Comparison of ENCODE assay signal across 12 cellular contexts in the genomic region with DNA sequence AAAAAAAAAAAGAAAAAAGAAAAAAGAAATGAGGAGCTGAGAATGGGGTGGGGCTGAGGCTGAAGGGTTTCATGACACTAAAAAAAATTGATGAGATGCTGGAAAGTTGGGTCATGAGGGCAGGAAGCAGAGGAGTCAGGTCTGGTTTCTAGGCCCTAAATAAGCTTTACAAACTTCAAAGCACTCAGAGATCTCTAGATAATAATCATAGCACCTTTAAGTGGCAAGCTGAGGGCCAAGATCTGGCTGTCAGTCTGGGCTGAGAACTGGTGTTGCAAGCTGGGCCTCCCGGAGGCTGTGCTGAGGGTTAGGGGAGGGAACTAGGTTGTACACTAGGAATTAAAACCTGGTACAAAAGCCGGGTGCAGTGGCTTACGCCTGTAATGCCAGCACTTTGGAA. TPM values are rescaled to one million over a fixed set of nuclear protein-coding genes. Genes with fewer than 3 reads are reported as not detected.
DNase-seq lines count a peak whose midpoint lies in the region; TF ChIP-seq lines count a peak whose summit lies in the region.
"Had no signal": no experiment of that assay in that cellular context is flagged by ENCODE, and none has a peak within 500 bp of the region (broad histone marks: within the 10 kb centered on the region; RNA-seq: fewer than 3 reads in every experiment).

No MANE protein-coding gene starts in this region.

- peaks cover 45% of the 10 kb centered on the region for H3K4me1 Mint-ChIP-seq in T-helper 1 cell treated with Interleukin-12 subunit alpha and Interleukin-12 subunit beta and Interleukin-4 antibody, amounts not matched to agents 30 μg/mL and 1 μg/mL, for 36 hours (ENCODE audit: low read depth)

- peak; percentile 74 for DNase-seq in activated CD8-positive, alpha-beta memory T cell treated with anti-CD3 and anti-CD28 coated beads, Interleukin-2, amount 50 U/mL, for 48 hours
- DNase-seq in effector memory CD4-positive, alpha-beta T cell = peak; percentile 68 to 74 (median 73)
- DNase-seq in stimulated activated CD8-positive, alpha-beta memory T cell treated with anti-CD3 and anti-CD28 coated beads, Interleukin-15, amount 100 ng/mL, for 4 hours (ENCODE audit: low read depth in 2 of 2) = peak; percentile 26 to 37
- no peak for DNase-seq in C1 segment of cervical spinal cord (lab: John Stamatoyannopoulos, UW)
- no peak for DNase-seq in prostate gland (ENCODE audit: low spot score)
- no peak for DNase-seq in COLO668 (lab: John Stamatoyannopoulos, UW; ENCODE audit: unreplicated experiment)
- no peak for DNase-seq in colonic mucosa
- DNase-seq: aorta, left cardiac atrium, Right ventricle myocardium superior, substantia nigra had no signal

- peaks cover 26% of the 10 kb centered on the region for H3K36me3 Mint-ChIP-seq in T-helper 1 cell treated with Interleukin-12 subunit alpha and Interleukin-12 subunit beta and Interleukin-4 antibody, amounts not matched to agents 30 μg/mL and 1 μg/mL, for 36 hours (ENCODE audit: low read depth)

- H3K4me1 ChIP-seq in effector memory CD4-positive, alpha-beta T cell (ENCODE audit: control insufficient read depth, insufficient read depth, low read length, poor library complexity, severe bottlenecking) = peaks cover 25% of the 10 kb centered on the region
- H3K4me1 ChIP-seq in prostate gland (replicated peaks) (no peaks in the 10 kb centered on the region), colonic mucosa (peaks cover 4% of the 10 kb centered on the region)

- intact Hi-C loops in prostate gland (cut with DNase I) (no loop called here), colonic mucosa (cut with DNase I) (no loop called here)

- peak overlapping the region; percentile 69 for H3K27ac ChIP-seq in effector memory CD4-positive, alpha-beta T cell (ENCODE audit: insufficient read depth, low read length, poor library complexity, severe bottlenecking)
- no peak overlapping the region for H3K27ac ChIP-seq in prostate gland
- H3K27ac ChIP-seq in colonic mucosa = no peak overlapping the region

- H3K9me3 Mint-ChIP-seq in T-helper 1 cell treated with Interleukin-12 subunit alpha and Interleukin-12 subunit beta and Interleukin-4 antibody, amounts not matched to agents 30 μg/mL and 1 μg/mL, for 36 hours = no peaks in the 10 kb centered on the region

- TF ChIP-seq POLR2A in prostate gland (IDR thresholded peaks at IDR 0.05) = no peak

- H3K4me3 Mint-ChIP-seq in T-helper 1 cell treated with Interleukin-12 subunit alpha and Interleukin-12 subunit beta and Interleukin-4 antibody, amounts not matched to agents 30 μg/mL and 1 μg/mL, for 36 hours = peak overlapping the region; percentile 63

- H3K36me3 ChIP-seq in effector memory CD4-positive, alpha-beta T cell (ENCODE audit: control insufficient read depth, insufficient read depth, low read length) = peaks cover 24% of the 10 kb centered on the region
- H3K36me3 ChIP-seq in prostate gland (peaks cover 0 to 9% of the 10 kb centered on the region in 2 donors), colonic mucosa (no peaks in the 10 kb centered on the region)

- H3K27ac Mint-ChIP-seq in T-helper 1 cell treated with Interleukin-12 subunit alpha and Interleukin-12 subunit beta and Interleukin-4 antibody, amounts not matched to agents 30 μg/mL and 1 μg/mL, for 36 hours = peak overlapping the region; percentile 97

- H3K9ac ChIP-seq in colonic mucosa (ENCODE audit: low read depth in 2 of 2, low read length in 2 of 2) = no peak overlapping the region

- WGBS in prostate gland = 40% methylated on average over 3 of the region's 3 CpGs

- peak overlapping the region; percentile 10 for H3K4me3 ChIP-seq in effector memory CD4-positive, alpha-beta T cell (ENCODE audit: insufficient read depth, low read depth, low read length, poor library complexity, severe bottlenecking)
- H3K4me3 ChIP-seq in prostate gland (no peak overlapping the region), colonic mucosa (no peak overlapping the region)

- TF ChIP-seq CTCF in prostate gland (IDR thresholded peaks at IDR 0.05) (no peak), colonic mucosa (IDR thresholded peaks at IDR 0.05) (no peak)

- H3K27me3 ChIP-seq in effector memory CD4-positive, alpha-beta T cell (replicated peaks; ENCODE audit: control insufficient read depth, insufficient read depth, low read length, poor library complexity, severe bottlenecking) = no peaks in the 10 kb centered on the region
- H3K27me3 ChIP-seq in prostate gland (replicated peaks; ENCODE audit: insufficient read depth) (no peaks in the 10 kb centered on the region), colonic mucosa (no peaks in the 10 kb centered on the region)

- no peaks in the 10 kb centered on the region for H3K9me3 ChIP-seq in effector memory CD4-positive, alpha-beta T cell (ENCODE audit: control insufficient read depth, low read length)
- H3K9me3 ChIP-seq in prostate gland (no peaks in the 10 kb centered on the region), colonic mucosa (no peaks in the 10 kb centered on the region)

- H3K27me3 Mint-ChIP-seq in T-helper 1 cell treated with Interleukin-12 subunit alpha and Interleukin-12 subunit beta and Interleukin-4 antibody, amounts not matched to agents 30 μg/mL and 1 μg/mL, for 36 hours (ENCODE audit: low read depth) = no peaks in the 10 kb centered on the region

RNA-seq across cellular contexts. Expression of a gene that starts 6.4 kb away (rescaled TPM):
- total RNA-seq in prostate gland (10 to 100 TPM; 15.7 to 22.5 TPM), colonic mucosa (10 to 100 TPM in 1 of 2 donors, 1 to 10 TPM in 1; 9.0 to 11.1 TPM)

RNA-seq across cellular contexts. Expression of a gene that starts 17.1 kb away (rescaled TPM):
- total RNA-seq in prostate gland (10 to 100 TPM; 15.8 to 22.6 TPM), colonic mucosa (10 to 100 TPM in 1 of 2 donors, 1 to 10 TPM in 1; 8.7 to 11.9 TPM)

RNA-seq across cellular contexts. Expression of a gene that starts 19.7 kb away (rescaled TPM):
- 10 to 100 TPM; 20.4 to 21.5 TPM for total RNA-seq in prostate gland
- total RNA-seq in colonic mucosa = 10 to 100 TPM; 13.1 to 14.3 TPM

RNA-seq across cellular contexts. Expression of a gene that starts 25.4 kb away (rescaled TPM):
- 10 to 100 TPM; 46.5 to 61.1 TPM for total RNA-seq in prostate gland
- total RNA-seq in colonic mucosa = 10 to 100 TPM; 58.6 to 63.2 TPM

RNA-seq across cellular contexts. Expression of a gene that starts 33.7 kb away (rescaled TPM):
- total RNA-seq in prostate gland (10 to 100 TPM; 16.9 to 18.9 TPM), colonic mucosa (10 to 100 TPM; 12.7 to 13.3 TPM)

Comparison
In these comparisons a context has a peak if more than half of its experiments do, and no peak if none do; other contexts are left out.
1. DNase-seq: peak in activated CD8-positive, alpha-beta memory T cell treated with anti-CD3 and anti-CD28 coated beads, Interleukin-2, amount 50 U/mL, for 48 hours (single experiment), effector memory CD4-positive, alpha-beta T cell (3 of 3) and stimulated activated CD8-positive, alpha-beta memory T cell treated with anti-CD3 and anti-CD28 coated beads, Interleukin-15, amount 100 ng/mL, for 4 hours (2 of 2); none in C1 segment of cervical spinal cord (0 of 14), prostate gland (single experiment), COLO668 (single experiment) and colonic mucosa (single experiment).